20 cellular contexts compared by ENCODE assay signal in the genomic region with DNA sequence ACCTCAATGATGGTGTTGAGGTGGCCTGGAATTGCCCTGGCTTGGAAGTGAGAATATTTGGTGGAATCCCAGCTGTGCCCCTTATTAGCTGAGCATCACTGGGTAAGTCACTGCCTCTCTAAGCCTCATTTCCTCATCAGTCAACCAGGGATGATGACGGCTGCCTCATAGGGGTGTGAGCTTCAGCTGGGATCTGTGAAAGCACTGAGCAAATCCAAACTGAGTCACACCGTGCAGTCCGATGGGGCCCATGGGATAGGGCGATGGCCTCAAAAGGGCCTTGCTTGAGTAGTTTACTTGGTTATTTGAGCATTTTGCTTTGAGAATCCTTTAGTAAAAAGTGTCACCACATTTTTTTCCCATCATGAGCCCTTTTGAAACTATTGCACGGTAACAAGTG. TPM values are rescaled to one million over a fixed set of nuclear protein-coding genes. Genes with fewer than 3 reads are reported as not detected.
DNase-seq lines count a peak whose midpoint lies in the region; ATAC-seq and TF ChIP-seq lines count a peak whose summit lies in the region.
"Had no signal": no experiment of that assay in that cellular context is flagged by ENCODE, and none has a peak within 500 bp of the region (broad histone marks: within the 10 kb centered on the region; RNA-seq: fewer than 3 reads in every experiment).

No MANE protein-coding gene starts in this region.

- H3K27ac Mint-ChIP-seq in naive thymus-derived CD4-positive, alpha-beta T cell: no peak overlapping the region

- intact Hi-C loops in cardiac septum (cut with DNase I) (no loop called here), heart left ventricle (cut with DNase I) (no loop called here), sciatic nerve (cut with DNase I) (no loop called here)
- intact Hi-C loops in naive thymus-derived CD4-positive, alpha-beta T cell (cut with micrococcal nuclease): no loop called here

- peaks cover 0 to 5% (median 0%) of the 10 kb centered on the region in 5 donors for H3K27me3 Mint-ChIP-seq in naive thymus-derived CD4-positive, alpha-beta T cell

- peaks cover 3 to 12% (median 8%) of the 10 kb centered on the region in 5 donors for H3K36me3 Mint-ChIP-seq in naive thymus-derived CD4-positive, alpha-beta T cell

- POLR2A ChIA-PET in naive thymus-derived CD4-positive, alpha-beta T cell (lab: Charles Lee): no interaction called here

- no peaks in the 10 kb centered on the region for H3K4me1 Mint-ChIP-seq in naive thymus-derived CD4-positive, alpha-beta T cell

- 85 to 96% (median 92%) methylated on average over 5 of the region's 5 CpGs for WGBS in heart left ventricle, 4 donors

- peaks cover 0 to 3% (median 0%) of the 10 kb centered on the region in 9 donors for H3K36me3 ChIP-seq in heart left ventricle
- no peaks in the 10 kb centered on the region for H3K36me3 ChIP-seq in naive thymus-derived CD4-positive, alpha-beta T cell (ENCODE audit: control insufficient read depth in 2 of 3, insufficient read depth in 3 of 3, low read length in 3 of 3)

- H3K4me3 ChIP-seq in heart left ventricle: no peak overlapping the region
- no peak overlapping the region for H3K4me3 ChIP-seq in naive thymus-derived CD4-positive, alpha-beta T cell (ENCODE audit: low read length)

- peaks cover 0 to 4% (median 0%) of the 10 kb centered on the region in 12 donors for H3K9me3 ChIP-seq in heart left ventricle
- H3K9me3 ChIP-seq in naive thymus-derived CD4-positive, alpha-beta T cell (ENCODE audit: control insufficient read depth in 2 of 3, low read length in 3 of 3): no peaks in the 10 kb centered on the region

- ATAC-seq in heart left ventricle (no peak), left lobe of liver (peak; percentile 3), sciatic nerve (no peak), HG03354 (IDR thresholded peaks at IDR 0.05; ENCODE audit: poor library complexity, severe bottlenecking, unreplicated experiment) (no peak)
- ATAC-seq in naive thymus-derived CD4-positive, alpha-beta T cell: no peak
- ATAC-seq: Panc1 had no signal

- no peak for TF ChIP-seq POLR2A in heart left ventricle (IDR thresholded peaks at IDR 0.05)

- CTCF ChIA-PET in naive thymus-derived CD4-positive, alpha-beta T cell (lab: Charles Lee): no interaction called here

- peak; percentile 54 for DNase-seq in cardiac septum (ENCODE audit: low spot score)
- no peak for DNase-seq in heart left ventricle
- DNase-seq in left lobe of liver (ENCODE audit: low spot score): no peak
- peak; percentile 2 for DNase-seq in sciatic nerve (ENCODE audit: low spot score)
- no peak for DNase-seq in naive thymus-derived CD4-positive, alpha-beta T cell
- DNase-seq in stimulated activated CD4-positive, alpha-beta T cell treated with anti-CD3 and anti-CD28 coated beads, Interleukin-1b, Interleukin-23, amount 100 ng/mL, for 48 hours: no peak
- DNase-seq: 8988T, DMS153, DND-41, Karpas-422, NCI-H1092, NCI-H1417 treated with DMSO at 0.1 percent for 48 hours, NCI-H1694 treated with DMSO at 0.1 percent for 48 hours, NCI-H2081, NCI-H2227 treated with DMSO at 0.1 percent for 48 hours, NCI-H526 treated with DMSO at 0.1 percent for 48 hours, SHP77 had no signal

- H3K9me3 Mint-ChIP-seq in naive thymus-derived CD4-positive, alpha-beta T cell: peaks cover 0 to 4% (median 0%) of the 10 kb centered on the region in 11 donors

- no peak for TF ChIP-seq CTCF in heart left ventricle (IDR thresholded peaks at IDR 0.05)

- no peak overlapping the region for H3K27ac ChIP-seq in heart left ventricle
- H3K27ac ChIP-seq in naive thymus-derived CD4-positive, alpha-beta T cell (ENCODE audit: low read depth, low read length): no peak overlapping the region
- H3K27ac ChIP-seq: RWPE1 had no signal

- no peak overlapping the region for H3K4me3 Mint-ChIP-seq in naive thymus-derived CD4-positive, alpha-beta T cell

- no peaks in the 10 kb centered on the region for H3K4me1 ChIP-seq in heart left ventricle
- no peaks in the 10 kb centered on the region for H3K4me1 ChIP-seq in naive thymus-derived CD4-positive, alpha-beta T cell (ENCODE audit: control insufficient read depth in 2 of 2, insufficient read depth in 2 of 2, low read length in 2 of 2)

- no peaks in the 10 kb centered on the region for H3K27me3 ChIP-seq in heart left ventricle
- H3K27me3 ChIP-seq in naive thymus-derived CD4-positive, alpha-beta T cell (ENCODE audit: control insufficient read depth in 2 of 2, insufficient read depth in 2 of 2, low read length in 2 of 2): no peaks in the 10 kb centered on the region

RNA-seq across cellular contexts. Expression of gene SLC22A1, which starts 1.1 kb away (rescaled TPM):
- total RNA-seq in cardiac septum (not detected), heart left ventricle (1 to 10 TPM in 1 of 9 donors, under 1 TPM in 4, not detected in 4; 0.29 to 1.4 (median 0.42) TPM), left lobe of liver (1,378 TPM), sciatic nerve (1.1 TPM)
- polyA plus RNA-seq in heart left ventricle: under 1 TPM; 0.10 to 0.23 TPM
- 1 to 10 TPM in 3 of 5 experiments, under 1 TPM in 1, not detected in 1; 0.39 to 2.2 (median 1.3) TPM for total RNA-seq in naive thymus-derived CD4-positive, alpha-beta T cell
- polyA plus RNA-seq in naive thymus-derived CD4-positive, alpha-beta T cell: not detected

Comparison
In these comparisons a context has a peak if more than half of its experiments do, and no peak if none do; other contexts are left out.
1. DNase-seq: peak in cardiac septum (single experiment) and sciatic nerve (single experiment); none in heart left ventricle (0 of 5), left lobe of liver (single experiment), naive thymus-derived CD4-positive, alpha-beta T cell (0 of 9) and stimulated activated CD4-positive, alpha-beta T cell treated with anti-CD3 and anti-CD28 coated beads, Interleukin-1b, Interleukin-23, amount 100 ng/mL, for 48 hours (single experiment).
2. RNA of gene SLC22A1, which starts 1.1 kb away (total RNA-seq): 1,378 TPM in left lobe of liver (single experiment); 0.39 to 2.2 TPM in naive thymus-derived CD4-positive, alpha-beta T cell, 1.1 TPM in sciatic nerve (single experiment), not detected in cardiac septum (single experiment) and 0.29 to 1.4 TPM in heart left ventricle; every median in the first group is over 100 times any median in the second.